ENCODE assay signal across 16 cellular contexts in the genomic region with DNA sequence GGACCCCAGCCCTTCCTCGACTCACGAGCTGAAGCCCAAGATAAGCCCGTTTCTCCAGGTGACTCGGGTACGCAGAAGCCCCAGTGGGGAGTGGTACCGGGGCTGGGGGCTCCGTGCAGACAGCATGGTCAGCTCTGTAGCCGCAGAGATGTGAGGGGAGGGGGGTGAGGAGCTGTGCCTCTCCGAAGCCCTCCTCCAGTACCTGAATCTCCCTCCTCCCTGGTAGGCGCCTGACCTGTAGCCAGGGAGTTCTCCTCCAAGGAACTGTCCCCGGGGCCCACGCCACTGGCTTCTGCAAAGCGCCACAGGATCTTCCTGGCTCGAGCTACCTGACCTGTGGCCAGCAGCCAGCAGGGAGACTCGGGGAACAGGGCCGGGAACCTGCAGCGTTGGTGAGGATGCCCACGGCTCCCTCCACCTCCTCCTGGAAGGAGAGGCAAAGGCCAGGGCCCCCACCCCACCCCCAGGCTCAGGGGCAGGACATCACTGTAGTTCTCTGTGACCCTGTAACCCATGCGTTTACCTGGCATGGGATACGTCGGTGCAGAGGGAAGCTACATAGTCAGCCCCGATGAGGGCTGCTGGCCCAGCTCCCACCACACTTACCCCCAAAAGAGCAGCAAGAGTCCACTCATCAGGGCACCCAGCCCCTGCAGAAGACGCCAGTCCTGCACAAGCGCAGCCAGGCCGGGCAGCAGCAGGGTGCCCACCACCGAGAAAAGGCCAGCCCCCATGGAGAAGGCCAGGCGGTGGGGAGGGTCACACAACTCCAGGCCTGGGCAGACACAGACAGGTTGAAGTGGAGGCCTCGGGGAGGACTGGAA. TPM values are rescaled to one million over a fixed set of nuclear protein-coding genes. Genes with fewer than 3 reads are reported as not detected.
"Had no signal": no experiment of that assay in that cellular context is flagged by ENCODE, and none has a peak within 500 bp of the region (broad histone marks: within the 10 kb centered on the region; RNA-seq: fewer than 3 reads in every experiment).

No MANE protein-coding gene starts in this region.

- ATAC-seq: activated naive CD4-positive, alpha-beta T cell treated with anti-CD3 and anti-CD28 coated beads, Interleukin-2, amount 50 U/mL, for 72 hours; activated T-cell treated with anti-CD3 and anti-CD28 coated beads, Interleukin-2, amount 50 U/mL, for 4 hours; effector memory CD8-positive, alpha-beta T cell; left colon had no signal

- H3K36me3 ChIP-seq: brain microvascular endothelial cell, transverse colon had no signal

- H3K9me3 ChIP-seq: transverse colon had no signal

- H3K4me3 ChIP-seq: transverse colon had no signal

- DNase-seq: activated CD4-positive, alpha-beta T cell treated with anti-CD3 and anti-CD28 coated beads, Interleukin-2, amount 50 U/mL, for 4 hours; activated CD4-positive, CD25-positive, alpha-beta regulatory T cell treated with anti-CD3 and anti-CD28 coated beads, Interleukin-2, amount 50 U/mL, for 72 hours; activated effector memory CD4-positive, alpha-beta T cell treated with anti-CD3 and anti-CD28 coated beads, Interleukin-2, amount 50 U/mL, for 16 hours; activated T-cell treated with anti-CD3 and anti-CD28 coated beads, Interleukin-2, amount 50 U/mL, for 4 hours; amygdala; brain microvascular endothelial cell; effector memory CD8-positive, alpha-beta T cell; erythroblast; hypothalamus; left colon; stimulated activated CD4-positive, alpha-beta T cell treated with anti-CD3 and anti-CD28 coated beads, Interleukin-2, amount 100 ng/mL, for 24 hours; stimulated activated naive CD4-positive, alpha-beta T cell; SW 1271; transverse colon had no signal

- H3K27ac ChIP-seq: brain microvascular endothelial cell, transverse colon had no signal

RNA-seq across cellular contexts. Expression of a gene that starts 27.1 kb away (rescaled TPM):
- total RNA-seq: activated T-cell treated with anti-CD3 and anti-CD28 coated beads, Interleukin-2, amount 50 U/mL, for 4 hours; left colon; neural crest cell; transverse colon had no signal
